In genomic region chr17:48541036-48541573, GRCh38 we compare ENCODE assay signal across 6 cellular contexts. TPM values are rescaled to one million over a fixed set of nuclear protein-coding genes. Genes with fewer than 3 reads are reported as not detected.
DNase-seq lines count a peak whose midpoint lies in the region; ATAC-seq, FAIRE-seq and TF ChIP-seq lines count a peak whose summit lies in the region.

No MANE protein-coding gene starts in this region.

- H3K4me3 Mint-ChIP-seq in naive thymus-derived CD4-positive, alpha-beta T cell = peak overlapping the region; percentile 91 to 100 (median 98)

- peaks cover 0 to 28% (median 11%) of the 10 kb centered on the region in 5 donors for H3K27me3 Mint-ChIP-seq in naive thymus-derived CD4-positive, alpha-beta T cell

- H3K27ac ChIP-seq in K562 (ENCODE audit: extremely low read depth, low read depth, low read length) = peak overlapping the region; percentile 95
- peak overlapping the region; percentile 90 for H3K27ac ChIP-seq in naive thymus-derived CD4-positive, alpha-beta T cell (ENCODE audit: low read depth, low read length)

- H3K4me1 Mint-ChIP-seq in naive thymus-derived CD4-positive, alpha-beta T cell = peaks cover 20 to 50% (median 35%) of the 10 kb centered on the region in 7 donors

- H3K9me3 ChIP-seq in K562 (replicated peaks; ENCODE audit: control insufficient read depth, insufficient read depth, low read depth, low read length) = no peaks in the 10 kb centered on the region
- H3K9me3 ChIP-seq in naive thymus-derived CD4-positive, alpha-beta T cell (ENCODE audit: control insufficient read depth in 2 of 3, low read length in 3 of 3) = no peaks in the 10 kb centered on the region

- peak overlapping the region; percentile 93 to 97 for H3K9ac ChIP-seq in K562 (ENCODE audit: insufficient read depth in 1 of 2, low read depth in 2 of 2, low read length in 2 of 2)

- POLR2A ChIA-PET in K562 (lab: Yijun Ruan, JAX) = interaction anchor here (0.7 to 2.0 kb wide), 9 partner anchors 8 to 1604 kb away, joined by 3 to 13 read pairs (median 4); no protein-coding TSS in a partner anchor
- POLR2A ChIA-PET in naive thymus-derived CD4-positive, alpha-beta T cell (lab: Charles Lee) = interaction anchor here (0.7 to 3.2 kb wide), 19 partner anchors 8 to 494 kb away, joined by 3 to 20 read pairs (median 4); no protein-coding TSS in a partner anchor

- peak overlapping the region; percentile 95 to 100 (median 99) for H3K27ac Mint-ChIP-seq in naive thymus-derived CD4-positive, alpha-beta T cell

- peak; percentile 88 for FAIRE-seq in GM19239 (lab: Jason Lieb, UNC)
- FAIRE-seq in K562 (lab: Jason Lieb, UNC) = peak; percentile 35

- no peak for TF ChIP-seq RAD21 in K562 (CRISPR knock-in tag; conservative IDR thresholded peaks at IDR 0.05 in 1 of 2, IDR thresholded peaks at IDR 0.05 in 1 of 2)

- H3K9me1 ChIP-seq in K562 (ENCODE audit: control insufficient read depth, insufficient read depth, low read length) = no peaks in the 10 kb centered on the region

- H2AFZ ChIP-seq in K562 (ENCODE audit: low read depth, low read length) = peak overlapping the region; percentile 37

- no peak for TF ChIP-seq EP300 in K562 (IDR thresholded peaks at IDR 0.05; ENCODE audit: low read length)

- H3K4me2 ChIP-seq in K562 (ENCODE audit: insufficient read depth, low read length) = peak overlapping the region; percentile 81

- intact Hi-C loops in K562 (cut with micrococcal nuclease) = loop anchor here (5.0 kb wide), 1 partner anchor 49 kb away; no protein-coding TSS in a partner anchor
- intact Hi-C loops in naive thymus-derived CD4-positive, alpha-beta T cell (cut with micrococcal nuclease) = loop anchor here (5.0 to 10.0 kb wide), 5 partner anchors 49 to 354 kb away; partner anchors contain the start of gene ATP5MC1 (in 1 of the 2)

- TF ChIP-seq CTCF in K562 (IDR thresholded peaks at IDR 0.05 in 2 of 3, conservative IDR thresholded peaks at IDR 0.05 in 1 of 3; ENCODE audit: insufficient read depth in 2 of 3, low read depth in 1 of 3, low read length in 3 of 3) = no peak

- H3K79me2 ChIP-seq in K562 (ENCODE audit: control insufficient read depth, insufficient read depth, low read length) = peaks cover 64% of the 10 kb centered on the region

- peaks cover 0 to 24% (median 8%) of the 10 kb centered on the region in 5 donors for H3K36me3 Mint-ChIP-seq in naive thymus-derived CD4-positive, alpha-beta T cell

- ATAC-seq in K562 (peak; percentile 10), GM18505 (IDR thresholded peaks at IDR 0.05; ENCODE audit: unreplicated experiment) (no peak), HG03432 (IDR thresholded peaks at IDR 0.05; ENCODE audit: unreplicated experiment) (no peak)
- no peak for ATAC-seq in naive thymus-derived CD4-positive, alpha-beta T cell

- peaks cover 21 to 27% of the 10 kb centered on the region in 2 experiments for H3K4me1 ChIP-seq in K562 (replicated peaks in 1 of 2; ENCODE audit: control insufficient read depth in 2 of 2, insufficient read depth in 2 of 2, low read length in 2 of 2)
- peaks cover 0 to 13% of the 10 kb centered on the region in 2 donors for H3K4me1 ChIP-seq in naive thymus-derived CD4-positive, alpha-beta T cell (ENCODE audit: control insufficient read depth in 2 of 2, insufficient read depth in 2 of 2, low read length in 2 of 2)

- H3K36me3 ChIP-seq in K562 (ENCODE audit: control insufficient read depth, insufficient read depth, low read length) = peaks cover 20% of the 10 kb centered on the region; the same call in 1 of the 3 replicates
- H3K36me3 ChIP-seq in naive thymus-derived CD4-positive, alpha-beta T cell (ENCODE audit: control insufficient read depth in 2 of 3, insufficient read depth in 3 of 3, low read length in 3 of 3) = peaks cover 0 to 5% (median 0%) of the 10 kb centered on the region in 3 experiments

- WGBS in K562 (ENCODE audit: insufficient coverage, low coverage, missing lambda C conversion rate) = under 1% methylated on average over 9 of the region's 12 CpGs

- H4K20me1 ChIP-seq in K562 (replicated peaks; ENCODE audit: control insufficient read depth, insufficient read depth, low read length) = no peaks in the 10 kb centered on the region

- no peak for TF ChIP-seq POLR2A in K562 (conservative IDR thresholded peaks at IDR 0.05)
- no peak for TF ChIP-seq POLR2A in GM18505 (IDR thresholded peaks at IDR 0.05; ENCODE audit: borderline replicate concordance, extremely low read depth, insufficient read depth, insufficient read length)

- CTCF ChIA-PET in K562 (lab: Yijun Ruan, JAX; ENCODE audit: low intra/inter-chr PET ratio) = no interaction called here
- CTCF ChIA-PET in naive thymus-derived CD4-positive, alpha-beta T cell (lab: Charles Lee) = interaction anchor here (1.0 to 1.2 kb wide), 3 partner anchors 11 to 52 kb away, joined by 3 read pairs; no protein-coding TSS in a partner anchor

- peak overlapping the region; percentile 90 for H3K4me3 ChIP-seq in K562
- H3K4me3 ChIP-seq in naive thymus-derived CD4-positive, alpha-beta T cell (ENCODE audit: low read length) = peak overlapping the region; percentile 78

- H3K27me3 ChIP-seq in K562 (ENCODE audit: control insufficient read depth in 2 of 2, insufficient read depth in 2 of 2, low read length in 2 of 2) = no peaks in the 10 kb centered on the region
- no peaks in the 10 kb centered on the region for H3K27me3 ChIP-seq in naive thymus-derived CD4-positive, alpha-beta T cell (ENCODE audit: control insufficient read depth in 2 of 2, insufficient read depth in 2 of 2, low read length in 2 of 2)

- in situ Hi-C loops in K562 (cut with MboI) = no loop called here

- H3K9me3 Mint-ChIP-seq in naive thymus-derived CD4-positive, alpha-beta T cell = no peaks in the 10 kb centered on the region

- DNase-seq in GM19239 (ENCODE audit: insufficient read length, low spot score) (no peak), K562 (ENCODE audit: extremely low read depth in 1 of 4, low spot score in 3 of 4) (peak in 1 of 4 experiments; percentile 43), germinal center (ENCODE audit: low spot score) (no peak)
- DNase-seq in naive thymus-derived CD4-positive, alpha-beta T cell = no peak

- no TSS peak for BruUV-seq in K562 (replicated peaks; lab: Mats Ljungman, UMichigan)

RNA-seq across cellular contexts. Expression of gene HOXB2, which starts 3.8 kb away (rescaled TPM):
- total RNA-seq in K562 (2011; cell fraction: chromatin; rRNA removed; ENCODE audit: low replicate concordance) = 18.7 and 27.7 TPM in 2 replicates
- total RNA-seq in K562 (2011; cell fraction: nucleolus; rRNA removed) = 34.9 and 41.4 TPM in 2 replicates
- 30.6 and 32.7 TPM in 2 replicates for total RNA-seq in K562 (2011; cell fraction: nucleoplasm; rRNA removed)
- total RNA-seq in K562 (2014; rRNA removed) = 35.0 and 42.1 TPM in 2 replicates
- total RNA-seq in K562 (2014; rRNA removed; fragmentation: Illumina TruSeq; extraction: Trizol) = 13.0 and 16.9 TPM in 2 replicates
- total RNA-seq in K562 (2015; rRNA removed; fragmentation: Illumina TruSeq; extraction: Trizol) = 21.2 and 22.2 TPM in 2 replicates
- 74.2 and 75.5 TPM in 2 replicates for total RNA-seq in K562 (2021)
- polyA plus RNA-seq in K562 (2011; rRNA removed) = 15.9 and 16.4 TPM in 2 replicates
- 24.2 and 53.7 TPM in 2 replicates for polyA plus RNA-seq in K562 (2011; cell fraction: cytosol; rRNA removed)
- 43.7 and 75.1 TPM in 2 replicates for polyA plus RNA-seq in K562 (2011; cell fraction: nucleus; rRNA removed)
- 50.1 and 61.9 TPM in 2 replicates for polyA plus RNA-seq in K562 (2012)
- 32.5 and 32.6 TPM in 2 replicates for polyA plus RNA-seq in K562 (2014; fragmentation: Illumina TruSeq; extraction: Trizol)
- polyA plus RNA-seq in K562 (2014; fragmentation: Nextera tagmentation; extraction: Ambion mirVana) = 1 to 10 TPM; 2.1 to 3.1 TPM
- 66.4 and 97.7 TPM in 2 replicates for polyA plus RNA-seq in K562 (2014; rRNA removed)
- polyA minus RNA-seq in K562 (2011; rRNA and poly(A)+ RNA removed) = 5.8 and 6.4 TPM in 2 replicates
- polyA minus RNA-seq in K562 (2011; cell fraction: cytosol; rRNA and poly(A)+ RNA removed) = 7.7 and 8.4 TPM in 2 replicates
- 21.1 and 32.0 TPM in 2 replicates for polyA minus RNA-seq in K562 (2011; cell fraction: nucleus; rRNA and poly(A)+ RNA removed)
- total RNA-seq in naive thymus-derived CD4-positive, alpha-beta T cell = 10 to 100 TPM in 4 of 5 experiments, 1 to 10 TPM in 1; 3.4 to 46.9 (median 34.2) TPM
- polyA plus RNA-seq in naive thymus-derived CD4-positive, alpha-beta T cell = 10 to 100 TPM in 1 of 2 donors, 1 to 10 TPM in 1; 9.7 to 23.1 TPM

RNA-seq across cellular contexts. Expression of gene HOXB1, which starts 10.3 kb away (rescaled TPM):
- not detected in 2 replicates for total RNA-seq in K562 (2011; cell fraction: chromatin; rRNA removed; ENCODE audit: low replicate concordance)
- total RNA-seq in K562 (2011; cell fraction: nucleolus; rRNA removed) = not detected in 2 replicates
- not detected in 2 replicates for total RNA-seq in K562 (2011; cell fraction: nucleoplasm; rRNA removed)
- not detected in 2 replicates for total RNA-seq in K562 (2014; rRNA removed)
- total RNA-seq in K562 (2014; rRNA removed; fragmentation: Illumina TruSeq; extraction: Trizol) = not detected in 2 replicates
- total RNA-seq in K562 (2015; rRNA removed; fragmentation: Illumina TruSeq; extraction: Trizol) = not detected in 2 replicates
- total RNA-seq in K562 (2021) = not detected in 2 replicates
- 0.04 TPM in 1 of 2 replicates, not detected in the other for polyA plus RNA-seq in K562 (2011; rRNA removed)
- polyA plus RNA-seq in K562 (2011; cell fraction: cytosol; rRNA removed) = not detected in 2 replicates
- polyA plus RNA-seq in K562 (2011; cell fraction: nucleus; rRNA removed) = not detected in 2 replicates
- not detected in 2 replicates for polyA plus RNA-seq in K562 (2012)
- not detected in 2 replicates for polyA plus RNA-seq in K562 (2014; fragmentation: Illumina TruSeq; extraction: Trizol)
- polyA plus RNA-seq in K562 (2014; fragmentation: Nextera tagmentation; extraction: Ambion mirVana) = not detected
- polyA plus RNA-seq in K562 (2014; rRNA removed) = not detected in 2 replicates
- polyA minus RNA-seq in K562 (2011; rRNA and poly(A)+ RNA removed) = not detected in 2 replicates
- polyA minus RNA-seq in K562 (2011; cell fraction: cytosol; rRNA and poly(A)+ RNA removed) = not detected in 2 replicates
- polyA minus RNA-seq in K562 (2011; cell fraction: nucleus; rRNA and poly(A)+ RNA removed) = not detected in 2 replicates
- not detected for total RNA-seq in naive thymus-derived CD4-positive, alpha-beta T cell
- polyA plus RNA-seq in naive thymus-derived CD4-positive, alpha-beta T cell = not detected

RNA-seq across cellular contexts. Expression of gene HOXB4, which starts 37.0 kb away (rescaled TPM):
- 46.4 and 55.0 TPM in 2 replicates for total RNA-seq in K562 (2011; cell fraction: chromatin; rRNA removed; ENCODE audit: low replicate concordance)
- 33.6 and 35.9 TPM in 2 replicates for total RNA-seq in K562 (2011; cell fraction: nucleolus; rRNA removed)
- 34.9 and 40.6 TPM in 2 replicates for total RNA-seq in K562 (2011; cell fraction: nucleoplasm; rRNA removed)
- total RNA-seq in K562 (2014; rRNA removed) = 23.9 and 26.4 TPM in 2 replicates
- 10.6 and 10.8 TPM in 2 replicates for total RNA-seq in K562 (2014; rRNA removed; fragmentation: Illumina TruSeq; extraction: Trizol)
- total RNA-seq in K562 (2015; rRNA removed; fragmentation: Illumina TruSeq; extraction: Trizol) = 14.6 and 14.9 TPM in 2 replicates
- 33.2 and 34.9 TPM in 2 replicates for total RNA-seq in K562 (2021)
- polyA plus RNA-seq in K562 (2011; rRNA removed) = 9.2 and 13.0 TPM in 2 replicates
- 10.4 and 12.6 TPM in 2 replicates for polyA plus RNA-seq in K562 (2011; cell fraction: cytosol; rRNA removed)
- polyA plus RNA-seq in K562 (2011; cell fraction: nucleus; rRNA removed) = 44.4 and 69.1 TPM in 2 replicates
- 16.3 and 24.5 TPM in 2 replicates for polyA plus RNA-seq in K562 (2012)
- 27.5 and 30.2 TPM in 2 replicates for polyA plus RNA-seq in K562 (2014; fragmentation: Illumina TruSeq; extraction: Trizol)
- polyA plus RNA-seq in K562 (2014; fragmentation: Nextera tagmentation; extraction: Ambion mirVana) = 1 to 10 TPM; 1.6 to 2.6 TPM
- polyA plus RNA-seq in K562 (2014; rRNA removed) = 22.5 and 27.2 TPM in 2 replicates
- 4.4 and 4.6 TPM in 2 replicates for polyA minus RNA-seq in K562 (2011; rRNA and poly(A)+ RNA removed)
- polyA minus RNA-seq in K562 (2011; cell fraction: cytosol; rRNA and poly(A)+ RNA removed) = 5.2 and 7.6 TPM in 2 replicates
- 14.8 and 17.5 TPM in 2 replicates for polyA minus RNA-seq in K562 (2011; cell fraction: nucleus; rRNA and poly(A)+ RNA removed)
- total RNA-seq in naive thymus-derived CD4-positive, alpha-beta T cell = 1 to 10 TPM in 4 of 5 experiments, under 1 TPM in 1; 0.34 to 7.9 (median 2.4) TPM
- polyA plus RNA-seq in naive thymus-derived CD4-positive, alpha-beta T cell = not detected

RNA-seq across cellular contexts. Expression of gene HOXB3, which starts 48.9 kb away (rescaled TPM):
- total RNA-seq in K562 (2011; cell fraction: chromatin; rRNA removed; ENCODE audit: low replicate concordance) = 75.2 and 108 TPM in 2 replicates
- 47.0 and 47.2 TPM in 2 replicates for total RNA-seq in K562 (2011; cell fraction: nucleolus; rRNA removed)
- 90.9 and 153 TPM in 2 replicates for total RNA-seq in K562 (2011; cell fraction: nucleoplasm; rRNA removed)
- total RNA-seq in K562 (2014; rRNA removed) (11.8 and 17.2 TPM in 2 replicates), K562 (2014; rRNA removed; fragmentation: Illumina TruSeq; extraction: Trizol) (20.2 and 21.2 TPM in 2 replicates), K562 (2015; rRNA removed; fragmentation: Illumina TruSeq; extraction: Trizol) (24.7 and 28.1 TPM in 2 replicates), K562 (2021) (22.7 and 28.3 TPM in 2 replicates)
- polyA plus RNA-seq in K562 (2011; rRNA removed) (15.7 and 21.5 TPM in 2 replicates), K562 (2014; fragmentation: Illumina TruSeq; extraction: Trizol) (23.5 and 27.0 TPM in 2 replicates), K562 (2014; fragmentation: Nextera tagmentation; extraction: Ambion mirVana) (1 to 10 TPM; 2.4 to 2.5 TPM), K562 (2014; rRNA removed) (33.0 and 41.3 TPM in 2 replicates)
- 11.5 and 17.9 TPM in 2 replicates for polyA plus RNA-seq in K562 (2011; cell fraction: cytosol; rRNA removed)
- 93.6 and 118 TPM in 2 replicates for polyA plus RNA-seq in K562 (2011; cell fraction: nucleus; rRNA removed)
- polyA plus RNA-seq in K562 (2012) = 19.2 and 37.9 TPM in 2 replicates
- 5.3 and 9.5 TPM in 2 replicates for polyA minus RNA-seq in K562 (2011; rRNA and poly(A)+ RNA removed)
- 3.6 and 5.7 TPM in 2 replicates for polyA minus RNA-seq in K562 (2011; cell fraction: cytosol; rRNA and poly(A)+ RNA removed)
- polyA minus RNA-seq in K562 (2011; cell fraction: nucleus; rRNA and poly(A)+ RNA removed) = 29.2 and 37.0 TPM in 2 replicates
- 10 to 100 TPM in 1 of 5 experiments, 1 to 10 TPM in 3, under 1 TPM in 1; 0.48 to 14.6 (median 7.1) TPM for total RNA-seq in naive thymus-derived CD4-positive, alpha-beta T cell
- polyA plus RNA-seq in naive thymus-derived CD4-positive, alpha-beta T cell = under 1 TPM in 1 of 2 donors, not detected in 1; 0.11 TPM

RNA-seq across cellular contexts. Expression of gene HOXB5, which starts 52.5 kb away (rescaled TPM):
- 4.9 and 5.1 TPM in 2 replicates for total RNA-seq in K562 (2011; cell fraction: chromatin; rRNA removed; ENCODE audit: low replicate concordance)
- total RNA-seq in K562 (2011; cell fraction: nucleolus; rRNA removed) = 1.8 and 2.0 TPM in 2 replicates
- total RNA-seq in K562 (2011; cell fraction: nucleoplasm; rRNA removed) = 2.4 and 3.7 TPM in 2 replicates
- total RNA-seq in K562 (2014; rRNA removed) = 0.27 and 0.57 TPM in 2 replicates
- 0.38 and 0.65 TPM in 2 replicates for total RNA-seq in K562 (2014; rRNA removed; fragmentation: Illumina TruSeq; extraction: Trizol)
- 0.75 and 0.80 TPM in 2 replicates for total RNA-seq in K562 (2015; rRNA removed; fragmentation: Illumina TruSeq; extraction: Trizol)
- total RNA-seq in K562 (2021) = 2.4 and 2.6 TPM in 2 replicates
- 0.36 and 0.87 TPM in 2 replicates for polyA plus RNA-seq in K562 (2011; rRNA removed)
- 0.36 and 0.52 TPM in 2 replicates for polyA plus RNA-seq in K562 (2011; cell fraction: cytosol; rRNA removed)
- 3.7 TPM in 2 replicates for polyA plus RNA-seq in K562 (2011; cell fraction: nucleus; rRNA removed)
- polyA plus RNA-seq in K562 (2012) = 2.9 and 6.4 TPM in 2 replicates
- polyA plus RNA-seq in K562 (2014; fragmentation: Illumina TruSeq; extraction: Trizol) = 1.4 and 1.5 TPM in 2 replicates
- under 1 TPM; 0.24 to 0.25 TPM for polyA plus RNA-seq in K562 (2014; fragmentation: Nextera tagmentation; extraction: Ambion mirVana)
- 2.7 and 3.2 TPM in 2 replicates for polyA plus RNA-seq in K562 (2014; rRNA removed)
- 0.11 and 0.15 TPM in 2 replicates for polyA minus RNA-seq in K562 (2011; rRNA and poly(A)+ RNA removed)
- 0.38 and 0.82 TPM in 2 replicates for polyA minus RNA-seq in K562 (2011; cell fraction: cytosol; rRNA and poly(A)+ RNA removed)
- polyA minus RNA-seq in K562 (2011; cell fraction: nucleus; rRNA and poly(A)+ RNA removed) = 0.54 and 1.1 TPM in 2 replicates
- total RNA-seq in naive thymus-derived CD4-positive, alpha-beta T cell = not detected
- polyA plus RNA-seq in naive thymus-derived CD4-positive, alpha-beta T cell = not detected
